In the genomic region with DNA sequence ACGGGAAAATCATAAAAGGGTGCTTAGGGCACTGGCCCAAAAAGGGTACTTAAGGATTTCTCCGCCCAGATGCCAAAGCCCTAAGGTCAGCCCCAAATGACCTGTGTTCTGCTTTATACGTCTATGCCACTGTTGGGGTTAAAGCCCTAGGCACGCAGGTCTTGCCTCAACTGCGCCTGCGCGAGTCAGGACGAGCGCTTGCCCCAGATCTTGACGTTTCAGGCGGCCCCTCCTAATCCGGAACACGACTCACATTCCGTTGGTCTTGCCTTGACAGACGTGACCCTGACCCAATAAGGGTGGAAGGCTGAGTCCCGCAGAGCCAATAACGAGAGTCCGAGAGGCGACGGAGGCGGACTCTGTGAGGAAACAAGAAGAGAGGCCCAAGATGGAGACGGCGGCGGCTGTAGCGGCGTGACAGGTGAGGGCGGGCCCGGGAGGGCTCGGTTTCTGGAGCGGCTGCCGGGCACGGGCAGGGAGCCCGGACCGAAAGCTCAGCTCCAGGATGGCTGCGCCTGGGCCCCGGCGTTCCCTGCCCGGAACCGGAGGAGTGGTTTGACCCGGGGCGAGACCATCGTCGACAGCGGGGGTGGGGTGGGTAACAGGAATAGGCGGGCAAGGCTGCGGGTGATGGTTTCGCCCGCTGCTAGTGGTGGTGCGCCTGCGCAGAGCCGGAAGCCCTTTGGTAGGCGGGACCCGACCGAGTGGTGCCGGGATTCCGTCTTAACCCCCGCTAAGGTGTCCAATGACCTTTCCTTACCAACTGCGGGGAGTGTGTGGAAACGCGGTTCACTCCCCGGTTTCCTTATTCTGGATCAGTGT, we compare ENCODE assay signal across 8 cellular contexts. TPM values are rescaled to one million over a fixed set of nuclear protein-coding genes. Genes with fewer than 3 reads are reported as not detected.
DNase-seq lines count a peak whose midpoint lies in the region; ATAC-seq and TF ChIP-seq lines count a peak whose summit lies in the region.

A gene (plus strand): TSS at position 375 of the 822 bp plus-strand sequence. CDS start 1,763 bp downstream, outside the sequence.

- no peaks in the 10 kb centered on the region for H4K20me1 ChIP-seq in PC-9 (ENCODE audit: insufficient read depth)

- no peaks in the 10 kb centered on the region for H3F3A ChIP-seq in PC-9 (ENCODE audit: insufficient read depth, low read depth)

- H3K79me2 ChIP-seq in PC-9 (ENCODE audit: low read depth), result 0 out of 2 replicates have a peak, but pooled peaks cover 5% of the 10 kb centered on the region

- H3K9me3 ChIP-seq in PC-9 (ENCODE audit: insufficient read depth, low read depth), result no peaks in the 10 kb centered on the region

- H3K4me1 ChIP-seq in PC-9 (replicated peaks; ENCODE audit: insufficient read depth), result no peaks in the 10 kb centered on the region; the same call in 1 of the 2 replicates

- H3K36me3 ChIP-seq in PC-9 (ENCODE audit: low read depth), result no peaks in the 10 kb centered on the region

- peak within 1 kb of the TSS; percentile 83 for H3K4me3 ChIP-seq in Jurkat, Clone E6-1 (ENCODE audit: low read length)
- peak within 1 kb of the TSS; percentile 66 for H3K4me3 ChIP-seq in PC-9

- intact Hi-C loops in PC-9 (cut with micrococcal nuclease; ENCODE audit: unreplicated experiment), result loop anchor here (2.0 kb wide), 2 partner anchors 90 to 98 kb away; a partner anchor contains a TSS

- H3K4me2 ChIP-seq in PC-9, result peak within 1 kb of the TSS; percentile 64

- peak within 1 kb of the TSS; percentile 66; the same call in 1 of the 2 replicates for H2AFZ ChIP-seq in PC-9

- H3K27ac ChIP-seq in PC-9 (peak within 1 kb of the TSS; percentile 57; the same call in 1 of the 2 replicates), epithelial cell of prostate (peak within 1 kb of the TSS; percentile 80)

- POLR2A ChIA-PET in PC-9 (lab: Charles Lee; ENCODE audit: unreplicated experiment), result no interaction called here

- TF ChIP-seq CTCF in PC-9 (conservative IDR thresholded peaks at IDR 0.05), result no peak

- peak; percentile 89 for ATAC-seq in GM21619 (IDR thresholded peaks at IDR 0.05; ENCODE audit: unreplicated experiment)

- no peaks in the 10 kb centered on the region for H3K27me3 ChIP-seq in PC-9 (ENCODE audit: insufficient read depth, low read depth)

- no peaks in the 10 kb centered on the region for H3K9me2 ChIP-seq in PC-9 (ENCODE audit: insufficient read depth)

- no TSS peak for BruUV-seq in PC-9 (replicated peaks; lab: Mats Ljungman, UMichigan)

- CTCF ChIA-PET in PC-9 (lab: Charles Lee), result no interaction called here

- DNase-seq in DMS153 (lab: John Stamatoyannopoulos, UW) (peak; percentile 96), PC-9 (peak; percentile 89 to 92), epithelial cell of prostate (ENCODE audit: low read depth, low spot score) (peak; percentile 95), mucosa of gallbladder (ENCODE audit: low spot score) (peak; percentile 98)
- DNase-seq in Jurkat, Clone E6-1 (ENCODE audit: low read depth, low spot score), result peak; percentile 98
- peak; percentile 89 for DNase-seq in activated T-cell treated with anti-CD3 and anti-CD28 coated beads, Interleukin-2, amount 50 U/mL, for 1 hour
- DNase-seq in stimulated activated CD8-positive, alpha-beta memory T cell treated with anti-CD3 and anti-CD28 coated beads, Interleukin-4, amount 100 ng/mL, for 4 hours (ENCODE audit: low read depth in 2 of 2, low spot score in 1 of 2), result peak; percentile 88 to 90

RNA-seq across cellular contexts. Expression of the gene that starts here (rescaled TPM):
- 45.2 TPM for polyA plus RNA-seq in Jurkat, Clone E6-1 (2012; ENCODE audit: insufficient read depth, insufficient read length)
- total RNA-seq in PC-9 (2021) (27.3 and 31.1 TPM in 2 replicates), mucosa of gallbladder (96.5 TPM)

Comparison
In these comparisons a context has a peak if more than half of its experiments do, and no peak if none do; other contexts are left out.
1. Peak in every context shown above with its lines: DNase-seq, ATAC-seq, H3K4me3 ChIP-seq and H3K27ac ChIP-seq.